Comparison of ENCODE assay signal across 24 cellular contexts in genomic region chr13:30861836-30862467, GRCh38. TPM values are rescaled to one million over a fixed set of nuclear protein-coding genes. Genes with fewer than 3 reads are reported as not detected.
DNase-seq lines count a peak whose midpoint lies in the region; ATAC-seq, FAIRE-seq and TF ChIP-seq lines count a peak whose summit lies in the region.
"Had no signal": no experiment of that assay in that cellular context is flagged by ENCODE, and none has a peak within 500 bp of the region (broad histone marks: within the 10 kb centered on the region; RNA-seq: fewer than 3 reads in every experiment).

No MANE protein-coding gene starts in this region.

- no peak overlapping the region for H3K4me3 Mint-ChIP-seq in progenitor cell of endocrine pancreas (ENCODE audit: low read depth)
- H3K4me3 Mint-ChIP-seq: CD4-positive, alpha-beta T cell; IgD-negative memory B cell had no signal

- H3K4me1 ChIP-seq in A549: peaks cover 17% of the 10 kb centered on the region
- H3K4me1 ChIP-seq in ascending aorta: peaks cover 3 to 32% of the 10 kb centered on the region in 2 donors
- H3K4me1 ChIP-seq in iPS-20b (ENCODE audit: insufficient read depth, low read length): peaks cover 35% of the 10 kb centered on the region
- peaks cover 26% of the 10 kb centered on the region for H3K4me1 ChIP-seq in psoas muscle

- no peak for DNase-seq in A549 (ENCODE audit: low read depth in 1 of 2, low spot score in 1 of 2)
- DNase-seq in ascending aorta (ENCODE audit: low spot score in 2 of 2): peak in 1 of 2 donors; percentile 53
- DNase-seq in psoas muscle: no peak
- no peak for DNase-seq in progenitor cell of endocrine pancreas (ENCODE audit: low spot score, unreplicated experiment)
- DNase-seq: 8988T; CD4-positive, alpha-beta T cell; DMS153; GDM1; HCEC 1CT; Kasumi-1; MM.1S; NCI-H2081; NCI-H510A; NCI-H748 treated with DMSO at 0.1 percent for 48 hours; NK-92 treated with Interleukin-12 subunit alpha and Interleukin-12 subunit beta, amount 100 ng/mL, for 24 hours had no signal

- H3K4me2 ChIP-seq in A549: no peak overlapping the region

- H3K27ac Mint-ChIP-seq in progenitor cell of endocrine pancreas: no peak overlapping the region
- H3K27ac Mint-ChIP-seq: CD4-positive, alpha-beta T cell; IgD-negative memory B cell had no signal

- peaks cover 32% of the 10 kb centered on the region for H3K27me3 Mint-ChIP-seq in progenitor cell of endocrine pancreas

- POLR2A ChIA-PET in A549 (lab: Yijun Ruan, JAX): no interaction called here

- H3K36me3 ChIP-seq in ascending aorta: no peaks in the 10 kb centered on the region
- no peaks in the 10 kb centered on the region for H3K36me3 ChIP-seq in iPS-20b (ENCODE audit: insufficient read depth, low read depth, low read length)
- no peaks in the 10 kb centered on the region for H3K36me3 ChIP-seq in psoas muscle (ENCODE audit: insufficient read depth in 1 of 2, low read depth in 1 of 2)
- H3K36me3 ChIP-seq: BE2C had no signal

- H3K9me3 ChIP-seq in A549: no peaks in the 10 kb centered on the region
- no peaks in the 10 kb centered on the region for H3K9me3 ChIP-seq in ascending aorta
- no peaks in the 10 kb centered on the region; the same call in 1 of the 2 replicates for H3K9me3 ChIP-seq in iPS-20b (ENCODE audit: insufficient read depth, low read depth, low read length)
- no peaks in the 10 kb centered on the region for H3K9me3 ChIP-seq in psoas muscle
- H3K9me3 ChIP-seq: BE2C had no signal

- no peaks in the 10 kb centered on the region for H3K27me3 ChIP-seq in ascending aorta
- H3K27me3 ChIP-seq in iPS-20b (ENCODE audit: insufficient read depth, low read length): peaks cover 29% of the 10 kb centered on the region
- peaks cover 0 to 2% (median 0%) of the 10 kb centered on the region in 3 donors for H3K27me3 ChIP-seq in psoas muscle (ENCODE audit: insufficient read depth in 3 of 3, low read length in 2 of 3)
- H3K27me3 ChIP-seq: BE2C had no signal

- TF ChIP-seq CTCF in A549 (IDR thresholded peaks at IDR 0.05): no peak
- no peak for TF ChIP-seq CTCF in ascending aorta (IDR thresholded peaks at IDR 0.05)
- no peak for TF ChIP-seq CTCF in psoas muscle (IDR thresholded peaks at IDR 0.05)
- no peak for TF ChIP-seq CTCF in progenitor cell of endocrine pancreas (IDR thresholded peaks at IDR 0.05; ENCODE audit: unreplicated experiment)

- TF ChIP-seq POLR2A in A549 (IDR thresholded peaks at IDR 0.05; ENCODE audit: low read length): no peak

- no peak for TF ChIP-seq RAD21 in A549 (conservative IDR thresholded peaks at IDR 0.05 in 1 of 2, IDR thresholded peaks at IDR 0.05 in 1 of 2)

- 89% methylated on average over 7 of the region's 7 CpGs for WGBS in A549 (ENCODE audit: missing lambda C conversion rate)
- 97% methylated on average over 7 of the region's 7 CpGs for WGBS in psoas muscle, 3 donors

- FAIRE-seq in A549 (lab: Jason Lieb, UNC): no peak
- FAIRE-seq: RCC 7860 had no signal

- no peak overlapping the region for H3K27ac ChIP-seq in A549
- peak overlapping the region; percentile 87 to 97 for H3K27ac ChIP-seq in ascending aorta
- H3K27ac ChIP-seq in iPS-20b (ENCODE audit: low read length): no peak overlapping the region
- peak overlapping the region; percentile 52 for H3K27ac ChIP-seq in psoas muscle
- H3K27ac ChIP-seq: HL-60 had no signal

- H3K4me1 Mint-ChIP-seq in progenitor cell of endocrine pancreas (ENCODE audit: low read depth): peaks cover 29% of the 10 kb centered on the region

- no peak for ATAC-seq in A549
- no peak for ATAC-seq in psoas muscle
- ATAC-seq in HG03469 (IDR thresholded peaks at IDR 0.05; ENCODE audit: unreplicated experiment): no peak
- no peak for ATAC-seq in HG02884 (IDR thresholded peaks at IDR 0.05; ENCODE audit: unreplicated experiment)
- no peak for ATAC-seq in GM18873 (IDR thresholded peaks at IDR 0.05; ENCODE audit: low FRiP score, unreplicated experiment)

- no peak overlapping the region for H3K9ac ChIP-seq in iPS-20b (ENCODE audit: low read depth, low read length)

- H3K4me3 ChIP-seq in A549 (no peak overlapping the region), ascending aorta (no peak overlapping the region), iPS-20b (ENCODE audit: low read length) (peak overlapping the region; percentile 71; the same call in 1 of the 2 replicates), psoas muscle (no peak overlapping the region)

- no peak for TF ChIP-seq EP300 in A549 (IDR thresholded peaks at IDR 0.05)

- intact Hi-C loops in ascending aorta (cut with DNase I) (loop anchor here (5.0 to 10.0 kb wide), 3 partner anchors 115 to 397 kb away; partner anchors contain the start of gene HMGB1), psoas muscle (cut with DNase I) (loop anchor here (5.0 to 10.0 kb wide), 2 partner anchors 60 to 187 kb away; no protein-coding TSS in a partner anchor)

- no peaks in the 10 kb centered on the region for H3K9me3 Mint-ChIP-seq in progenitor cell of endocrine pancreas (ENCODE audit: low read depth)
- H3K9me3 Mint-ChIP-seq: CD4-positive, alpha-beta T cell had no signal

- CTCF ChIA-PET in A549 (lab: Yijun Ruan, JAX): interaction anchor here (0.6 to 1.1 kb wide), 2 partner anchors 12 to 729 kb away, joined by 3 read pairs; no protein-coding TSS in a partner anchor

- H3K36me3 Mint-ChIP-seq in progenitor cell of endocrine pancreas (ENCODE audit: insufficient read depth): no peaks in the 10 kb centered on the region
- H3K36me3 Mint-ChIP-seq: IgD-negative memory B cell had no signal

TF ChIP-seq in A549, 52 proteins besides CTCF, POLR2A, EP300 and RAD21:
- TF ChIP-seq MYC (IDR thresholded peaks at IDR 0.05; ENCODE audit: borderline replicate concordance, low read length): no peak
- TF ChIP-seq ZC3H11A (IDR thresholded peaks at IDR 0.05): no peak
- no peak for TF ChIP-seq TP53 (CRISPR knock-in tag; IDR thresholded peaks at IDR 0.05)
- TF ChIP-seq CHD4 (IDR thresholded peaks at IDR 0.05; ENCODE audit: borderline replicate concordance): no peak
- TF ChIP-seq HES2 (IDR thresholded peaks at IDR 0.05): no peak
- TF ChIP-seq BHLHE40 (IDR thresholded peaks at IDR 0.05; ENCODE audit: low read depth, low read length): no peak
- TF ChIP-seq MAFK (IDR thresholded peaks at IDR 0.05; ENCODE audit: partially characterized antibody): peak; percentile 81

RNA-seq across cellular contexts. Expression of gene MEDAG, which starts 44.1 kb away (rescaled TPM):
- polyA plus RNA-seq in A549 (2011; rRNA removed) (0.05 TPM in 1 of 2 replicates, not detected in the other), A549 (2017; fragmentation: RNase III; extraction: RNeasy Plus Mini Kit Qiagen cat#74134 plus additional on column Dnase treatment) (0.05 to 0.21 TPM (median 0.09 TPM) in 3 replicates), psoas muscle (10 to 100 TPM in 1 of 3 donors, 1 to 10 TPM in 2; 5.3 to 13.7 (median 9.9) TPM)
- not detected in 2 replicates for polyA plus RNA-seq in A549 (2012; cell fraction: cytosol; rRNA removed)
- polyA plus RNA-seq in A549 (2012; cell fraction: nucleus; rRNA removed): not detected in 2 replicates
- not detected in 2 replicates for polyA minus RNA-seq in A549 (2011; rRNA and poly(A)+ RNA removed)
- total RNA-seq in ascending aorta (98.8 TPM), psoas muscle (1 to 10 TPM; 4.6 to 9.6 (median 6.4) TPM), progenitor cell of endocrine pancreas (not detected in 2 replicates)
- total RNA-seq: CD4-positive, alpha-beta T cell; HT1080 had no signal
- polyA plus RNA-seq: IgD-negative memory B cell had no signal

Comparison
In these comparisons a context has a peak if more than half of its experiments do, and no peak if none do; other contexts are left out.
1. H3K27ac ChIP-seq: peak in ascending aorta (2 of 2) and psoas muscle (single experiment); none in A549 (0 of 2) and iPS-20b (single experiment).